Comparison of ENCODE assay signal across 1 cellular context in the genomic region with DNA sequence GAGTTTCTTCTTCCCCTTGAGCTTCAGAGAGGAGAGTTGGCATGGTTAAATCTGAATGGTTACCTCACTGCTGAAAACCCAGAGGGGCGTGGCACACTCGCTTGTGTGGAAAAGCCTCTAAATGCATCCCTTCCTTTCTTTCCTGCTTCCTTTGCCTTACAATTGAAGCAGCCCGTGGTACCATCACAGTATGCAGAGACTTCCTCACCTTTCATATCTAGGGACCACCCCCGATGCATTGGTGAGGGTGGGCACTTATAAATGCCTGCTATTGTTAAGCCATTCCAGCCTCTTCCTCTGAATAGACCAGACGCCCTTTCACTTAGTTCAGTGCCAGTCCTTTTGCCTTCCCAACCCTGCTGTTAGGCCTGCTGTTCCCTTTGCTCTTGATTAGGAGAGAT.
TF ChIP-seq lines count a peak whose summit lies in the region.

No MANE protein-coding gene starts in this region.

TF ChIP-seq in GM23338, 12 proteins besides CTCF, POLR2A, EP300 and RAD21 (continued from another document):
- TF ChIP-seq ZNF114 (CRISPR knock-in tag; IDR thresholded peaks at IDR 0.05), result no peak
- TF ChIP-seq CREB1 (CRISPR knock-in tag; IDR thresholded peaks at IDR 0.05; ENCODE audit: low read depth), result no peak
- TF ChIP-seq, protein P1, sequence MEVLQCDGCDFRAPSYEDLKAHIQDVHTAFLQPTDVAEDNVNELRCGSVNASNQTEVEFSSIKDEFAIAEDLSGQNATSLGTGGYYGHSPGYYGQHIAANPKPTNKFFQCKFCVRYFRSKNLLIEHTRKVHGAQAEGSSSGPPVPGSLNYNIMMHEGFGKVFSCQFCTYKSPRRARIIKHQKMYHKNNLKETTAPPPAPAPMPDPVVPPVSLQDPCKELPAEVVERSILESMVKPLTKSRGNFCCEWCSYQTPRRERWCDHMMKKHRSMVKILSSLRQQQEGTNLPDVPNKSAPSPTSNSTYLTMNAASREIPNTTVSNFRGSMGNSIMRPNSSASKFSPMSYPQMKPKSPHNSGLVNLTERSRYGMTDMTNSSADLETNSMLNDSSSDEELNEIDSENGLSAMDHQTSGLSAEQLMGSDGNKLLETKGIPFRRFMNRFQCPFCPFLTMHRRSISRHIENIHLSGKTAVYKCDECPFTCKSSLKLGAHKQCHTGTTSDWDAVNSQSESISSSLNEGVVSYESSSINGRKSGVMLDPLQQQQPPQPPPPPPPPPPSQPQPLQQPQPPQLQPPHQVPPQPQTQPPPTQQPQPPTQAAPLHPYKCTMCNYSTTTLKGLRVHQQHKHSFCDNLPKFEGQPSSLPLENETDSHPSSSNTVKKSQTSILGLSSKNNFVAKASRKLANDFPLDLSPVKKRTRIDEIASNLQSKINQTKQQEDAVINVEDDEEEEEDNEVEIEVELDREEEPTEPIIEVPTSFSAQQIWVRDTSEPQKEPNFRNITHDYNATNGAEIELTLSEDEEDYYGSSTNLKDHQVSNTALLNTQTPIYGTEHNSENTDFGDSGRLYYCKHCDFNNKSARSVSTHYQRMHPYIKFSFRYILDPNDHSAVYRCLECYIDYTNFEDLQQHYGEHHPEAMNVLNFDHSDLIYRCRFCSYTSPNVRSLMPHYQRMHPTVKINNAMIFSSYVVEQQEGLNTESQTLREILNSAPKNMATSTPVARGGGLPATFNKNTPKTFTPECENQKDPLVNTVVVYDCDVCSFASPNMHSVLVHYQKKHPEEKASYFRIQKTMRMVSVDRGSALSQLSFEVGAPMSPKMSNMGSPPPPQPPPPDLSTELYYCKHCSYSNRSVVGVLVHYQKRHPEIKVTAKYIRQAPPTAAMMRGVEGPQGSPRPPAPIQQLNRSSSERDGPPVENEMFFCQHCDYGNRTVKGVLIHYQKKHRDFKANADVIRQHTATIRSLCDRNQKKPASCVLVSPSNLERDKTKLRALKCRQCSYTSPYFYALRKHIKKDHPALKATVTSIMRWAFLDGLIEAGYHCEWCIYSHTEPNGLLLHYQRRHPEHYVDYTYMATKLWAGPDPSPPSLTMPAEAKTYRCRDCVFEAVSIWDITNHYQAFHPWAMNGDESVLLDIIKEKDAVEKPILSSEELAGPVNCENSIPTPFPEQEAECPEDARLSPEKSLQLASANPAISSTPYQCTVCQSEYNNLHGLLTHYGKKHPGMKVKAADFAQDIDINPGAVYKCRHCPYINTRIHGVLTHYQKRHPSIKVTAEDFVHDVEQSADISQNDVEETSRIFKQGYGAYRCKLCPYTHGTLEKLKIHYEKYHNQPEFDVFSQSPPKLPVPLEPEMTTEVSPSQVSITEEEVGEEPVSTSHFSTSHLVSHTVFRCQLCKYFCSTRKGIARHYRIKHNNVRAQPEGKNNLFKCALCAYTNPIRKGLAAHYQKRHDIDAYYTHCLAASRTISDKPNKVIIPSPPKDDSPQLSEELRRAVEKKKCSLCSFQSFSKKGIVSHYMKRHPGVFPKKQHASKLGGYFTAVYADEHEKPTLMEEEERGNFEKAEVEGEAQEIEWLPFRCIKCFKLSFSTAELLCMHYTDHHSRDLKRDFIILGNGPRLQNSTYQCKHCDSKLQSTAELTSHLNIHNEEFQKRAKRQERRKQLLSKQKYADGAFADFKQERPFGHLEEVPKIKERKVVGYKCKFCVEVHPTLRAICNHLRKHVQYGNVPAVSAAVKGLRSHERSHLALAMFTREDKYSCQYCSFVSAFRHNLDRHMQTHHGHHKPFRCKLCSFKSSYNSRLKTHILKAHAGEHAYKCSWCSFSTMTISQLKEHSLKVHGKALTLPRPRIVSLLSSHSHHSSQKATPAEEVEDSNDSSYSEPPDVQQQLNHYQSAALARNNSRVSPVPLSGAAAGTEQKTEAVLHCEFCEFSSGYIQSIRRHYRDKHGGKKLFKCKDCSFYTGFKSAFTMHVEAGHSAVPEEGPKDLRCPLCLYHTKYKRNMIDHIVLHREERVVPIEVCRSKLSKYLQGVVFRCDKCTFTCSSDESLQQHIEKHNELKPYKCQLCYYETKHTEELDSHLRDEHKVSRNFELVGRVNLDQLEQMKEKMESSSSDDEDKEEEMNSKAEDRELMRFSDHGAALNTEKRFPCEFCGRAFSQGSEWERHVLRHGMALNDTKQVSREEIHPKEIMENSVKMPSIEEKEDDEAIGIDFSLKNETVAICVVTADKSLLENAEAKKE (CRISPR knock-in tag; IDR thresholded peaks at IDR 0.05), result no peak
- no peak for TF ChIP-seq ZNF331 (CRISPR knock-in tag; IDR thresholded peaks at IDR 0.05; ENCODE audit: low read depth)
- no peak for TF ChIP-seq JUNB (IDR thresholded peaks at IDR 0.05; ENCODE audit: unreplicated experiment)
- TF ChIP-seq EZH2phosphoT487 (IDR thresholded peaks at IDR 0.05; ENCODE audit: unreplicated experiment), result no peak
- no peak for TF ChIP-seq STAT1 (IDR thresholded peaks at IDR 0.05; ENCODE audit: unreplicated experiment)
- TF ChIP-seq NANOG (IDR thresholded peaks at IDR 0.05; ENCODE audit: borderline replicate concordance), result no peak
- TF ChIP-seq, protein P2, sequence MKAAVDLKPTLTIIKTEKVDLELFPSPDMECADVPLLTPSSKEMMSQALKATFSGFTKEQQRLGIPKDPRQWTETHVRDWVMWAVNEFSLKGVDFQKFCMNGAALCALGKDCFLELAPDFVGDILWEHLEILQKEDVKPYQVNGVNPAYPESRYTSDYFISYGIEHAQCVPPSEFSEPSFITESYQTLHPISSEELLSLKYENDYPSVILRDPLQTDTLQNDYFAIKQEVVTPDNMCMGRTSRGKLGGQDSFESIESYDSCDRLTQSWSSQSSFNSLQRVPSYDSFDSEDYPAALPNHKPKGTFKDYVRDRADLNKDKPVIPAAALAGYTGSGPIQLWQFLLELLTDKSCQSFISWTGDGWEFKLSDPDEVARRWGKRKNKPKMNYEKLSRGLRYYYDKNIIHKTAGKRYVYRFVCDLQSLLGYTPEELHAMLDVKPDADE (IDR thresholded peaks at IDR 0.05), result no peak
- TF ChIP-seq, protein P3, sequence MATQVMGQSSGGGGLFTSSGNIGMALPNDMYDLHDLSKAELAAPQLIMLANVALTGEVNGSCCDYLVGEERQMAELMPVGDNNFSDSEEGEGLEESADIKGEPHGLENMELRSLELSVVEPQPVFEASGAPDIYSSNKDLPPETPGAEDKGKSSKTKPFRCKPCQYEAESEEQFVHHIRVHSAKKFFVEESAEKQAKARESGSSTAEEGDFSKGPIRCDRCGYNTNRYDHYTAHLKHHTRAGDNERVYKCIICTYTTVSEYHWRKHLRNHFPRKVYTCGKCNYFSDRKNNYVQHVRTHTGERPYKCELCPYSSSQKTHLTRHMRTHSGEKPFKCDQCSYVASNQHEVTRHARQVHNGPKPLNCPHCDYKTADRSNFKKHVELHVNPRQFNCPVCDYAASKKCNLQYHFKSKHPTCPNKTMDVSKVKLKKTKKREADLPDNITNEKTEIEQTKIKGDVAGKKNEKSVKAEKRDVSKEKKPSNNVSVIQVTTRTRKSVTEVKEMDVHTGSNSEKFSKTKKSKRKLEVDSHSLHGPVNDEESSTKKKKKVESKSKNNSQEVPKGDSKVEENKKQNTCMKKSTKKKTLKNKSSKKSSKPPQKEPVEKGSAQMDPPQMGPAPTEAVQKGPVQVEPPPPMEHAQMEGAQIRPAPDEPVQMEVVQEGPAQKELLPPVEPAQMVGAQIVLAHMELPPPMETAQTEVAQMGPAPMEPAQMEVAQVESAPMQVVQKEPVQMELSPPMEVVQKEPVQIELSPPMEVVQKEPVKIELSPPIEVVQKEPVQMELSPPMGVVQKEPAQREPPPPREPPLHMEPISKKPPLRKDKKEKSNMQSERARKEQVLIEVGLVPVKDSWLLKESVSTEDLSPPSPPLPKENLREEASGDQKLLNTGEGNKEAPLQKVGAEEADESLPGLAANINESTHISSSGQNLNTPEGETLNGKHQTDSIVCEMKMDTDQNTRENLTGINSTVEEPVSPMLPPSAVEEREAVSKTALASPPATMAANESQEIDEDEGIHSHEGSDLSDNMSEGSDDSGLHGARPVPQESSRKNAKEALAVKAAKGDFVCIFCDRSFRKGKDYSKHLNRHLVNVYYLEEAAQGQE (IDR thresholded peaks at IDR 0.05; ENCODE audit: unreplicated experiment), result no peak
TF ChIP-seq in GM23338: peak in this region for 0.
